Comparison of ENCODE assay signal across 21 cellular contexts in genomic region chr4:186537843-186538521, GRCh38. TPM values are rescaled to one million over a fixed set of nuclear protein-coding genes. Genes with fewer than 3 reads are reported as not detected.
DNase-seq lines count a peak whose midpoint lies in the region; ATAC-seq and TF ChIP-seq lines count a peak whose summit lies in the region.
"Had no signal": no experiment of that assay in that cellular context is flagged by ENCODE, and none has a peak within 500 bp of the region (broad histone marks: within the 10 kb centered on the region; RNA-seq: fewer than 3 reads in every experiment).

No MANE protein-coding gene starts in this region.

- H3K9me3 ChIP-seq in right cardiac atrium (ENCODE audit: control insufficient read depth, low read length), result no peaks in the 10 kb centered on the region
- no peaks in the 10 kb centered on the region for H3K9me3 ChIP-seq in prostate gland
- H3K9me3 ChIP-seq: Peyer's patch had no signal

- 0 out of 2 replicates have a peak, but pooled peaks cover 3% of the 10 kb centered on the region for H3K4me1 Mint-ChIP-seq in WTC11
- H3K4me1 Mint-ChIP-seq: CD14-positive monocyte had no signal

- ATAC-seq in WTC11, result 0 out of 2 replicates have a peak, but pooled peaks have one; percentile 20
- no peak for ATAC-seq in right cardiac atrium

- DNase-seq in SHP77 (lab: John Stamatoyannopoulos, UW) (peak; percentile 55 to 58), SHP77 treated with DMSO at 0.1 percent for 48 hours (lab: John Stamatoyannopoulos, UW) (no peak), WTC11 (ENCODE audit: low spot score) (no peak), kidney tubule cell (ENCODE audit: low spot score) (peak; percentile 36), HuH-7 (ENCODE audit: low spot score) (no peak), right cardiac atrium (no peak), H7 (no peak), prostate gland (ENCODE audit: low spot score) (no peak)
- DNase-seq: 8988T, DMS79, HFFc6, NCI-H1092 treated with DMSO at 0.1 percent for 48 hours, NCI-H146, NCI-H2029 treated with DMSO at 0.1 percent for 48 hours, NCI-H2171, NCI-H69, Peyer's patch had no signal

- no peak overlapping the region for H3K4me3 Mint-ChIP-seq in WTC11
- H3K4me3 Mint-ChIP-seq: CD14-positive monocyte, HFFc6 had no signal

- H3K4me3 ChIP-seq in right cardiac atrium (ENCODE audit: low read length), result no peak overlapping the region
- no peak overlapping the region for H3K4me3 ChIP-seq in H7 (ENCODE audit: insufficient read depth, low read depth, low read length)
- no peak overlapping the region for H3K4me3 ChIP-seq in prostate gland
- H3K4me3 ChIP-seq: Peyer's patch, SK-N-MC had no signal

- intact Hi-C loops in right cardiac atrium (cut with DNase I), result no loop called here
- intact Hi-C loops in prostate gland (cut with DNase I), result no loop called here

- TF ChIP-seq POLR2A in prostate gland (IDR thresholded peaks at IDR 0.05), result no peak

- H3K27ac ChIP-seq in right cardiac atrium (ENCODE audit: low read length), result no peak overlapping the region
- no peak overlapping the region for H3K27ac ChIP-seq in prostate gland
- H3K27ac ChIP-seq: Peyer's patch, SK-N-MC had no signal

- H3K27ac Mint-ChIP-seq in WTC11, result no peak overlapping the region
- H3K27ac Mint-ChIP-seq: HFFc6 had no signal

- 74% methylated on average over 19 of the region's 19 CpGs for WGBS in right cardiac atrium
- WGBS in prostate gland, result 75% methylated on average over 19 of the region's 19 CpGs

- peaks cover 15% of the 10 kb centered on the region for H3K9me3 Mint-ChIP-seq in WTC11

- CTCF ChIA-PET in WTC11 (lab: Charles Lee), result interaction anchor here (1.3 kb wide), 1 partner anchor 17 kb away, joined by 4 read pairs; the partner anchor contains the start of gene MTNR1A

- H3K36me3 Mint-ChIP-seq in WTC11, result peaks cover 12% of the 10 kb centered on the region; the same call in 1 of the 2 replicates
- H3K36me3 Mint-ChIP-seq: CD14-positive monocyte had no signal

- POLR2A ChIA-PET in WTC11 (lab: Charles Lee), result no interaction called here

- TF ChIP-seq CTCF in WTC11 (IDR thresholded peaks at IDR 0.05) (no peak), prostate gland (IDR thresholded peaks at IDR 0.05) (no peak)

- H3K4me1 ChIP-seq in right cardiac atrium (ENCODE audit: control insufficient read depth, insufficient read depth, low read length), result no peaks in the 10 kb centered on the region
- no peaks in the 10 kb centered on the region for H3K4me1 ChIP-seq in prostate gland (replicated peaks)
- H3K4me1 ChIP-seq: Peyer's patch had no signal

- H3K27me3 Mint-ChIP-seq in WTC11 (ENCODE audit: low read depth), result no peaks in the 10 kb centered on the region

- H3K36me3 ChIP-seq in H7 (replicated peaks; ENCODE audit: control insufficient read depth, insufficient read depth, low read length), result no peaks in the 10 kb centered on the region
- no peaks in the 10 kb centered on the region for H3K36me3 ChIP-seq in prostate gland
- H3K36me3 ChIP-seq: Peyer's patch had no signal

- no peaks in the 10 kb centered on the region for H3K27me3 ChIP-seq in right cardiac atrium (ENCODE audit: control insufficient read depth, insufficient read depth)
- no peaks in the 10 kb centered on the region for H3K27me3 ChIP-seq in H7 (ENCODE audit: control insufficient read depth, insufficient read depth, low read length)
- H3K27me3 ChIP-seq in prostate gland (replicated peaks; ENCODE audit: insufficient read depth), result no peaks in the 10 kb centered on the region
- H3K27me3 ChIP-seq: Peyer's patch had no signal

TF ChIP-seq in WTC11, 78 proteins besides CTCF, POLR2A, EP300 and RAD21:
- TF ChIP-seq ZNF263 (CRISPR knock-in tag; IDR thresholded peaks at IDR 0.05; ENCODE audit: low read depth) (no peak), ZNF671 (CRISPR knock-in tag; IDR thresholded peaks at IDR 0.05) (no peak), PRRX2 (CRISPR knock-in tag; IDR thresholded peaks at IDR 0.05) (no peak), NR3C1 (CRISPR knock-in tag; conservative IDR thresholded peaks at IDR 0.05; ENCODE audit: low read depth) (no peak)

RNA-seq across cellular contexts. Expression of gene MTNR1A, which starts 17.4 kb away (rescaled TPM):
- total RNA-seq in WTC11 (2021), result 0.73 to 1.0 TPM (median 0.73 TPM) in 3 replicates
- total RNA-seq in right cardiac atrium, result not detected
- polyA plus RNA-seq in right cardiac atrium, result not detected
- 0.33 and 0.76 TPM in 2 replicates for total RNA-seq in H7 (2014; rRNA removed; shearing (Covaris generic))
- total RNA-seq in prostate gland, result 1 to 10 TPM in 1 of 2 donors, not detected in 1; 1.3 TPM
- total RNA-seq: HFFc6, LHCN-M2, Peyer's patch had no signal
- polyA plus RNA-seq: AG04450, CD14-positive monocyte had no signal

Comparison
In these comparisons a context has a peak if more than half of its experiments do, and no peak if none do; other contexts are left out.
1. DNase-seq: peak in SHP77 (2 of 2) and kidney tubule cell (single experiment); none in SHP77 treated with DMSO at 0.1 percent for 48 hours (single experiment), WTC11 (single experiment), HuH-7 (single experiment), right cardiac atrium (0 of 3), H7 (single experiment) and prostate gland (single experiment).